In genomic region chr3:195182470-195182795, GRCh38 we compare ENCODE assay signal across 1 cellular context.
TF ChIP-seq lines count a peak whose summit lies in the region.

No MANE protein-coding gene starts in this region.

TF ChIP-seq in GM23338, 12 proteins besides CTCF, POLR2A, EP300 and RAD21 (continued from another document):
- TF ChIP-seq ZNF462 (CRISPR knock-in tag; IDR thresholded peaks at IDR 0.05), result no peak
- TF ChIP-seq NANOG (IDR thresholded peaks at IDR 0.05; ENCODE audit: borderline replicate concordance), result no peak
- no peak for TF ChIP-seq JUNB (IDR thresholded peaks at IDR 0.05; ENCODE audit: unreplicated experiment)
- no peak for TF ChIP-seq EZH2 (IDR thresholded peaks at IDR 0.05; ENCODE audit: low read depth, unreplicated experiment)
